12 cellular contexts compared by ENCODE assay signal in the genomic region with DNA sequence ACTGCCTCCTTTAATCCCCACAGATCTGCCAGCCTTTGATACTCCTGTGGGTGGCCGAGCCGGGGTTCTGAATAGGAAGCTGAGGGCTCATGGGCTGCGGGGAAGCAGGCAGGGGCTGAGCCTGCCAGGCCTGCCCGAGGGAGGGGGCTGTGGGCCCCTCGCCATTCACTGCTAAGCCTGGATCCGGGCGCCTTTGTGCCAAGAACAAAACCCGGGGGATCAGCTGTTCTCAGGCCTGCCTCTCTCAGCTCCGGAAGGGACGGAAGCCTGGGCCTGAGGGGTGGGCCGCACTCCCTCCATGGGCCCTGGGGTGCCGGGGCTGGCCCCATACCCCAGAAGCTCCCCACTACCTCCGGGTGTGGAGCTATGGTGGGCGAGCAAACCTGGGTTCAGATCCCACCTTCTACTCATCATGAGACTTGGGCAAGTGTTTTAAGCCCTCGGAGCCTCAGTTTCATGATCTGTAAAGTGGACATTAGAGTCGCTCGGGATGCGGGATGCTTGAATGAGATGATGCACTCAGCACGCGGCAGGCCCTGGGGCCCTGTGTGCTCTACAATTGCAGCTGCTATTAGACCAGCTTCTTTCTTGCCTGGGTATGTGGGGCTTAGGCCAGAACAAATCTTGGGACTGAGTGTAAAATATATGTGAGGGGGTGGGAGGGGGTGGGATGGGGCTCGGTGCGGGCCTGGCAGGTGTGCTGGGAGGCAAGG. TPM values are rescaled to one million over a fixed set of nuclear protein-coding genes. Genes with fewer than 3 reads are reported as not detected.
DNase-seq lines count a peak whose midpoint lies in the region; ATAC-seq, FAIRE-seq and TF ChIP-seq lines count a peak whose summit lies in the region.
"Had no signal": no experiment of that assay in that cellular context is flagged by ENCODE, and none has a peak within 500 bp of the region (broad histone marks: within the 10 kb centered on the region; RNA-seq: fewer than 3 reads in every experiment).

No MANE protein-coding gene starts in this region.

- H4K5ac ChIP-seq in IMR-90 (ENCODE audit: low read depth, low read length) = no peak overlapping the region

- POLR2A ChIA-PET in IMR-90 (lab: Charles Lee; ENCODE audit: unreplicated experiment) = interaction anchor here (0.6 kb wide), 1 partner anchor 11 kb away, joined by 5 read pairs; no protein-coding TSS in a partner anchor

- CTCF ChIA-PET in IMR-90 (lab: Yijun Ruan, JAX) = no interaction called here

- H2AFZ ChIP-seq in IMR-90 (replicated peaks; ENCODE audit: low read length, poor library complexity) = no peak overlapping the region

- intact Hi-C loops in IMR-90 (cut with micrococcal nuclease) = no loop called here

- H3K56ac ChIP-seq in IMR-90 (ENCODE audit: extremely low read depth, insufficient read depth, low read length) = no peak overlapping the region

- ATAC-seq in IMR-90 (ENCODE audit: low read depth) = no peak
- ATAC-seq in HG02610 (IDR thresholded peaks at IDR 0.05; ENCODE audit: unreplicated experiment) = no peak

- TF ChIP-seq POLR2A in IMR-90 (IDR thresholded peaks at IDR 0.05; ENCODE audit: low read depth, low read length) = no peak

- TF ChIP-seq CTCF in IMR-90 (conservative IDR thresholded peaks at IDR 0.05; ENCODE audit: low read depth, low read length) (no peak), D721Med (IDR thresholded peaks at IDR 0.05; ENCODE audit: insufficient read depth, missing control alignments) (no peak)

- peak overlapping the region; percentile 71 for H2BK5ac ChIP-seq in IMR-90 (ENCODE audit: low read depth, low read length, poor library complexity, severe bottlenecking)

- peak overlapping the region; percentile 60 for H2AK9ac ChIP-seq in IMR-90 (replicated peaks; ENCODE audit: low read depth, low read length, poor library complexity)

- FAIRE-seq in D721Med (lab: Jason Lieb, UNC) = no peak
- FAIRE-seq: GM12892 had no signal

- H3K36me3 ChIP-seq in IMR-90 (ENCODE audit: control insufficient read depth, insufficient read depth, low read length) (no peaks in the 10 kb centered on the region), stomach smooth muscle (ENCODE audit: control insufficient read depth in 2 of 2, insufficient read depth in 2 of 2, low read length in 2 of 2) (no peaks in the 10 kb centered on the region)

- 80% methylated on average over 8 of the region's 22 CpGs; no CpG with 5 or more reads in 1 of the 2 experiments for WGBS in IMR-90 (ENCODE audit: extremely low coverage in 2 of 2, insufficient read length in 1 of 2), 2 experiments

- H3K4me3 ChIP-seq in IMR-90 (ENCODE audit: insufficient read depth, low read depth, low read length) (no peak overlapping the region), stomach smooth muscle (ENCODE audit: low read length in 2 of 2) (no peak overlapping the region)

- no peaks in the 10 kb centered on the region for H3K9me3 ChIP-seq in IMR-90 (ENCODE audit: control insufficient read depth, insufficient read depth, low read length)
- H3K9me3 ChIP-seq in stomach smooth muscle (ENCODE audit: control insufficient read depth in 2 of 2, low read length in 2 of 2) = no peaks in the 10 kb centered on the region

- no TSS peak for BruUV-seq in IMR-90 (replicated peaks; lab: Mats Ljungman, UMichigan)

- H3K9me1 ChIP-seq in IMR-90 (ENCODE audit: insufficient read depth, low read length) = peaks cover 8% of the 10 kb centered on the region; the same call in 1 of the 2 replicates

- H3K4me1 ChIP-seq in IMR-90 (ENCODE audit: control insufficient read depth, insufficient read depth, low read length) = peaks cover 41% of the 10 kb centered on the region
- H3K4me1 ChIP-seq in stomach smooth muscle (ENCODE audit: control insufficient read depth, insufficient read depth, low read length) = peaks cover 59% of the 10 kb centered on the region

- no peaks in the 10 kb centered on the region for H4K20me1 ChIP-seq in IMR-90 (ENCODE audit: insufficient read depth, low read length)

- H4K91ac ChIP-seq in IMR-90 (ENCODE audit: insufficient read depth, low read depth, low read length) = peak overlapping the region; percentile 77

- H3K4me2 ChIP-seq in IMR-90 (ENCODE audit: low read depth, low read length) = no peak overlapping the region

- H2BK120ac ChIP-seq in IMR-90 (ENCODE audit: low read depth, low read length) = peak overlapping the region; percentile 87

- DNase-seq in IMR-90 (no peak), caudate nucleus (lab: John Stamatoyannopoulos, UW) (peak in 25 of 61 donors; percentile 3 to 62 (median 18)), medulla oblongata (ENCODE audit: extremely low spot score) (peak; percentile 46), NCI-H2171 treated with DMSO at 0.1 percent for 48 hours (lab: John Stamatoyannopoulos, UW) (no peak), dedifferentiated amniotic fluid mesenchymal stem cell (ENCODE audit: extremely low spot score) (no peak), D721Med (ENCODE audit: insufficient read length, low spot score) (no peak)
- DNase-seq: cortex of kidney, NCI-H1694 had no signal

- 0 out of 2 replicates have a peak overlapping the region, but pooled peaks have one; percentile 72 for H3K14ac ChIP-seq in IMR-90 (replicated peaks; ENCODE audit: low read depth, low read length)

- no peak for TF ChIP-seq RAD21 in IMR-90 (IDR thresholded peaks at IDR 0.05; ENCODE audit: low read length)

- H3K27me3 ChIP-seq in IMR-90 (ENCODE audit: control insufficient read depth, insufficient read depth, low read length) = no peaks in the 10 kb centered on the region
- no peaks in the 10 kb centered on the region for H3K27me3 ChIP-seq in stomach smooth muscle (ENCODE audit: control insufficient read depth in 1 of 2, insufficient read depth in 2 of 2, low read length in 2 of 2)

- peak overlapping the region; percentile 86 for H3K27ac ChIP-seq in IMR-90 (ENCODE audit: insufficient read depth, low read length)
- peak overlapping the region; percentile 90 for H3K27ac ChIP-seq in caudate nucleus (ENCODE audit: low read depth, low read length)
- peak overlapping the region; percentile 95 for H3K27ac ChIP-seq in stomach smooth muscle (ENCODE audit: low read length)

- in situ Hi-C loops in IMR-90 (cut with MboI; ENCODE audit: low sequenced_read_pairs) = loop anchor here (25.0 kb wide), 1 partner anchor 388 kb away; no protein-coding TSS in a partner anchor

- H3K4ac ChIP-seq in IMR-90 (ENCODE audit: low read depth, low read length) = peak overlapping the region; percentile 86

- H3K18ac ChIP-seq in IMR-90 (ENCODE audit: low read depth, low read length) = peak overlapping the region; percentile 59; the same call in 1 of the 2 replicates

- H2BK20ac ChIP-seq in IMR-90 (ENCODE audit: low read depth, low read length) = peak overlapping the region; percentile 87

- dilution Hi-C loops in IMR-90 (cut with HindIII; ENCODE audit: low sequenced_read_pairs, unreplicated experiment) = no loop called here

- peak overlapping the region in 1 of 2 experiments; percentile 56; a peak in 1 of 4 replicates for H4K8ac ChIP-seq in IMR-90 (ENCODE audit: low read depth in 2 of 2, low read length in 2 of 2)

- peak overlapping the region; percentile 13; the same call in 1 of the 2 replicates for H3K9ac ChIP-seq in IMR-90 (ENCODE audit: low read depth, low read length)
- H3K9ac ChIP-seq in stomach smooth muscle (ENCODE audit: low read length in 2 of 2) = peak overlapping the region; percentile 29 to 33

- H3K23ac ChIP-seq in IMR-90 (ENCODE audit: low read depth, low read length) = 0 out of 2 replicates have a peak overlapping the region, but pooled peaks have one; percentile 59

- H2BK15ac ChIP-seq in IMR-90 (ENCODE audit: low read depth, low read length) = peak overlapping the region; percentile 89; the same call in 2 of the 3 replicates

- peak overlapping the region; percentile 87 for H2AK5ac ChIP-seq in IMR-90 (ENCODE audit: low read depth, low read length)

- H3K79me1 ChIP-seq in IMR-90 (ENCODE audit: low read depth in 1 of 2, low read length in 2 of 2) = peaks cover 0 to 11% of the 10 kb centered on the region in 2 experiments; a peak in 1 of 4 replicates

TF ChIP-seq in IMR-90, 13 proteins besides CTCF, POLR2A, EP300 and RAD21:
- TF ChIP-seq, protein P1, sequence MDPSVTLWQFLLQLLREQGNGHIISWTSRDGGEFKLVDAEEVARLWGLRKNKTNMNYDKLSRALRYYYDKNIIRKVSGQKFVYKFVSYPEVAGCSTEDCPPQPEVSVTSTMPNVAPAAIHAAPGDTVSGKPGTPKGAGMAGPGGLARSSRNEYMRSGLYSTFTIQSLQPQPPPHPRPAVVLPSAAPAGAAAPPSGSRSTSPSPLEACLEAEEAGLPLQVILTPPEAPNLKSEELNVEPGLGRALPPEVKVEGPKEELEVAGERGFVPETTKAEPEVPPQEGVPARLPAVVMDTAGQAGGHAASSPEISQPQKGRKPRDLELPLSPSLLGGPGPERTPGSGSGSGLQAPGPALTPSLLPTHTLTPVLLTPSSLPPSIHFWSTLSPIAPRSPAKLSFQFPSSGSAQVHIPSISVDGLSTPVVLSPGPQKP (IDR thresholded peaks at IDR 0.05; ENCODE audit: borderline replicate concordance, low read depth, low read length) = no peak

RNA-seq across cellular contexts. Expression of gene EPHA2, which starts 19.2 kb away (rescaled TPM):
- 22.5 and 24.0 TPM in 2 replicates for total RNA-seq in IMR-90 (2012; rRNA removed)
- polyA plus RNA-seq in IMR-90 (2012; rRNA removed) = 72.6 and 82.5 TPM in 2 replicates
- 65.8 and 89.5 TPM in 2 replicates for polyA plus RNA-seq in IMR-90 (2012; cell fraction: cytosol; rRNA removed)
- polyA plus RNA-seq in IMR-90 (2012; cell fraction: nucleus; rRNA removed; ENCODE audit: low replicate concordance) = 96.5 and 215 TPM in 2 replicates
- total RNA-seq: activated T-helper 1 cell treated with anti-CD3 and anti-CD28 coated beads, Interleukin-12 subunit alpha, Interleukin-12 subunit beta, Interleukin-2, Interleukin-4 antibody, amounts not matched to agents 30 ng/mL and 10 ng/mL and 1 ng/mL, durations not matched to agents 14 hours and 24 hours and 36 hours had no signal

RNA-seq across cellular contexts. Expression of gene ARHGEF19, which starts 37.4 kb away (rescaled TPM):
- total RNA-seq in IMR-90 (2012; rRNA removed) = 3.3 and 4.5 TPM in 2 replicates
- polyA plus RNA-seq in IMR-90 (2012; rRNA removed) = 16.8 and 17.2 TPM in 2 replicates
- polyA plus RNA-seq in IMR-90 (2012; cell fraction: cytosol; rRNA removed) = 13.6 and 18.3 TPM in 2 replicates
- 34.8 and 65.2 TPM in 2 replicates for polyA plus RNA-seq in IMR-90 (2012; cell fraction: nucleus; rRNA removed; ENCODE audit: low replicate concordance)
